In genomic region chr19:13022111-13022858, GRCh38 we compare ENCODE assay signal across 8 cellular contexts. TPM values are rescaled to one million over a fixed set of nuclear protein-coding genes. Genes with fewer than 3 reads are reported as not detected.
A peak's percentile ranks its signal among the peaks of the same experiment; 100 is the strongest.
DNase-seq lines count a peak whose midpoint lies in the region; ATAC-seq and TF ChIP-seq lines count a peak whose summit lies in the region.

No MANE protein-coding gene starts in this region.

- H3K4me1 Mint-ChIP-seq in natural killer cell treated with Interleukin-12 subunit alpha and Interleukin-12 subunit beta and Interleukin-15 and Interleukin-18, amount 100 ng/mL, for 72 hours (ENCODE audit: low read depth in 2 of 2), result peaks cover 12 to 20% of the 10 kb centered on the region in 2 donors
- peaks cover 17% of the 10 kb centered on the region for H3K4me1 Mint-ChIP-seq in activated CD8-positive, alpha-beta T cell treated with anti-CD3 and anti-CD28 coated beads, Interleukin-2, amount 10 ng/mL, durations not matched to agents 7 days and 5 days (ENCODE audit: low read depth)

- H2BK15ac ChIP-seq in mesendoderm (replicated peaks; ENCODE audit: low read depth), result no peak overlapping the region

- H2BK5ac ChIP-seq in mesendoderm (ENCODE audit: low read length), result no peak overlapping the region

- POLR2A ChIA-PET in activated CD8-positive, alpha-beta T cell treated with anti-CD3 and anti-CD28 coated beads, Interleukin-2, amount 10 ng/mL, durations not matched to agents 7 days and 5 days (lab: Charles Lee), result no interaction called here

- H3K9ac ChIP-seq in mesendoderm (ENCODE audit: low read length), result no peak overlapping the region

- H3K27me3 Mint-ChIP-seq in natural killer cell treated with Interleukin-12 subunit alpha and Interleukin-12 subunit beta and Interleukin-15 and Interleukin-18, amount 100 ng/mL, for 72 hours, result peaks cover 55 to 61% of the 10 kb centered on the region in 2 donors
- peaks cover 50% of the 10 kb centered on the region for H3K27me3 Mint-ChIP-seq in activated CD8-positive, alpha-beta T cell treated with anti-CD3 and anti-CD28 coated beads, Interleukin-2, amount 10 ng/mL, durations not matched to agents 7 days and 5 days (ENCODE audit: low read depth)

- no peak overlapping the region for H3K4me2 ChIP-seq in mesendoderm (ENCODE audit: low read length)

- H2BK120ac ChIP-seq in mesendoderm (ENCODE audit: low read depth, low read length), result no peak overlapping the region

- ATAC-seq in natural killer cell treated with Interleukin-12 subunit alpha and Interleukin-12 subunit beta and Interleukin-15 and Interleukin-18, amount 100 ng/mL, for 72 hours, result peak in 1 of 2 donors; percentile 28
- no peak for ATAC-seq in HG02970 (IDR thresholded peaks at IDR 0.05; ENCODE audit: low FRiP score, unreplicated experiment)
- no peak for ATAC-seq in activated CD8-positive, alpha-beta T cell treated with anti-CD3 and anti-CD28 coated beads, Interleukin-2, amount 10 ng/mL, durations not matched to agents 7 days and 5 days

- H3K79me1 ChIP-seq in mesendoderm (ENCODE audit: low read length), result no peaks in the 10 kb centered on the region

- no peak overlapping the region for H4K5ac ChIP-seq in mesendoderm (ENCODE audit: low read length)

- no CpG with 5 or more reads among the region's 22 CpGs for WGBS in mesendoderm (ENCODE audit: extremely low coverage, insufficient coverage, low lambda C conversion rate)

- no peak overlapping the region for H3K18ac ChIP-seq in mesendoderm (ENCODE audit: low read length)

- H4K8ac ChIP-seq in mesendoderm (ENCODE audit: low read depth, low read length), result no peak overlapping the region

- no peak overlapping the region for H3K56ac ChIP-seq in mesendoderm (ENCODE audit: low read length)

- H3K36me3 Mint-ChIP-seq in natural killer cell treated with Interleukin-12 subunit alpha and Interleukin-12 subunit beta and Interleukin-15 and Interleukin-18, amount 100 ng/mL, for 72 hours, result no peaks in the 10 kb centered on the region
- H3K36me3 Mint-ChIP-seq in activated CD8-positive, alpha-beta T cell treated with anti-CD3 and anti-CD28 coated beads, Interleukin-2, amount 10 ng/mL, durations not matched to agents 7 days and 5 days (ENCODE audit: low read depth), result no peaks in the 10 kb centered on the region

- H3K4me1 ChIP-seq in mesendoderm (ENCODE audit: control insufficient read depth, low read depth, low read length), result peaks cover 2% of the 10 kb centered on the region

- peaks cover 85% of the 10 kb centered on the region for H3K27me3 ChIP-seq in mesendoderm (ENCODE audit: insufficient read depth, low read length, poor library complexity)

- no peaks in the 10 kb centered on the region for H3K36me3 ChIP-seq in mesendoderm (ENCODE audit: control insufficient read depth, insufficient read depth, low read length)

- no peak overlapping the region for H3K4me3 ChIP-seq in mesendoderm (ENCODE audit: low read length)

- no peak overlapping the region for H3K23ac ChIP-seq in mesendoderm (ENCODE audit: low read length)

- H2AK5ac ChIP-seq in mesendoderm (ENCODE audit: low read length), result no peak overlapping the region

- H3K27ac Mint-ChIP-seq in natural killer cell treated with Interleukin-12 subunit alpha and Interleukin-12 subunit beta and Interleukin-15 and Interleukin-18, amount 100 ng/mL, for 72 hours, result no peak overlapping the region
- no peak overlapping the region for H3K27ac Mint-ChIP-seq in activated CD8-positive, alpha-beta T cell treated with anti-CD3 and anti-CD28 coated beads, Interleukin-2, amount 10 ng/mL, durations not matched to agents 7 days and 5 days

- CTCF ChIA-PET in activated CD8-positive, alpha-beta T cell treated with anti-CD3 and anti-CD28 coated beads, Interleukin-2, amount 10 ng/mL, durations not matched to agents 7 days and 5 days (lab: Charles Lee), result interaction anchor here (1.5 to 4.1 kb wide), 6 partner anchors 12 to 72 kb away, joined by 4 to 22 read pairs (median 8); no protein-coding TSS in a partner anchor

- H3K4me3 Mint-ChIP-seq in natural killer cell treated with Interleukin-12 subunit alpha and Interleukin-12 subunit beta and Interleukin-15 and Interleukin-18, amount 100 ng/mL, for 72 hours, result peak overlapping the region; percentile 30
- no peak overlapping the region for H3K4me3 Mint-ChIP-seq in activated CD8-positive, alpha-beta T cell treated with anti-CD3 and anti-CD28 coated beads, Interleukin-2, amount 10 ng/mL, durations not matched to agents 7 days and 5 days

- H3K27ac ChIP-seq in C4-2B (peak overlapping the region; percentile 96), cingulate gyrus (ENCODE audit: low read depth, low read length) (peak overlapping the region; percentile 100), mesendoderm (ENCODE audit: low read depth, low read length) (no peak overlapping the region)

- DNase-seq in MV-4-11 (lab: John Stamatoyannopoulos, UW) (peak; percentile 34), UCSD-AML1 (lab: John Stamatoyannopoulos, UW; ENCODE audit: unreplicated experiment) (no peak), mesendoderm (no peak)
- no peak for DNase-seq in natural killer cell treated with Interleukin-12 subunit alpha and Interleukin-12 subunit beta and Interleukin-15 and Interleukin-18, amount 100 ng/mL, for 72 hours (ENCODE audit: low spot score)
- no peak for DNase-seq in activated CD8-positive, alpha-beta T cell treated with anti-CD3 and anti-CD28 coated beads, Interleukin-2, amount 10 ng/mL, durations not matched to agents 7 days and 5 days

- no peaks in the 10 kb centered on the region for H3K9me3 Mint-ChIP-seq in natural killer cell treated with Interleukin-12 subunit alpha and Interleukin-12 subunit beta and Interleukin-15 and Interleukin-18, amount 100 ng/mL, for 72 hours
- H3K9me3 Mint-ChIP-seq in activated CD8-positive, alpha-beta T cell treated with anti-CD3 and anti-CD28 coated beads, Interleukin-2, amount 10 ng/mL, durations not matched to agents 7 days and 5 days (ENCODE audit: insufficient read depth), result no peaks in the 10 kb centered on the region

- no peak overlapping the region for H3K4ac ChIP-seq in mesendoderm (ENCODE audit: low read depth, low read length)

- no peaks in the 10 kb centered on the region for H3K79me2 ChIP-seq in mesendoderm (ENCODE audit: control insufficient read depth, insufficient read depth, low read length)

- TF ChIP-seq CTCF in C4-2B (conservative IDR thresholded peaks at IDR 0.05), result no peak

RNA-seq across cellular contexts. Expression of gene NFIX, which starts 27.0 kb away (rescaled TPM):
- under 1 TPM; 0.31 to 0.89 TPM for total RNA-seq in natural killer cell treated with Interleukin-12 subunit alpha and Interleukin-12 subunit beta and Interleukin-15 and Interleukin-18, amount 100 ng/mL, for 72 hours
- total RNA-seq in activated CD8-positive, alpha-beta T cell treated with anti-CD3 and anti-CD28 coated beads, Interleukin-2, amount 10 ng/mL, durations not matched to agents 7 days and 5 days, result 1 to 10 TPM in 1 of 2 experiments, under 1 TPM in 1; 0.40 to 1.4 TPM
- 0.07 TPM for polyA plus RNA-seq in mesendoderm (2013, experiment 1 of 2)
- 0.10 TPM for polyA plus RNA-seq in mesendoderm (2013, experiment 2 of 2)

RNA-seq across cellular contexts. Expression of gene DAND5, which starts 52.9 kb away (rescaled TPM):
- not detected for total RNA-seq in natural killer cell treated with Interleukin-12 subunit alpha and Interleukin-12 subunit beta and Interleukin-15 and Interleukin-18, amount 100 ng/mL, for 72 hours
- under 1 TPM; 0.21 to 0.34 TPM for total RNA-seq in activated CD8-positive, alpha-beta T cell treated with anti-CD3 and anti-CD28 coated beads, Interleukin-2, amount 10 ng/mL, durations not matched to agents 7 days and 5 days
- polyA plus RNA-seq in mesendoderm (2013, experiment 1 of 2), result 0.03 TPM
- 0.01 TPM for polyA plus RNA-seq in mesendoderm (2013, experiment 2 of 2)
